In genomic region chr1:46172321-46172720, GRCh38 we compare ENCODE assay signal across 26 cellular contexts. TPM values are rescaled to one million over a fixed set of nuclear protein-coding genes. Genes with fewer than 3 reads are reported as not detected.
A peak's percentile ranks its signal among the peaks of the same experiment; 100 is the strongest.
DNase-seq lines count a peak whose midpoint lies in the region; ATAC-seq and TF ChIP-seq lines count a peak whose summit lies in the region.
"Had no signal": no experiment of that assay in that cellular context is flagged by ENCODE, and none has a peak within 500 bp of the region (broad histone marks: within the 10 kb centered on the region; RNA-seq: fewer than 3 reads in every experiment).

No MANE protein-coding gene starts in this region.

- intact Hi-C loops in heart left ventricle (cut with DNase I) = loop anchor here in 1 of 10 donors (10.0 kb wide), 1 partner anchor 278 kb away; no protein-coding TSS in a partner anchor
- intact Hi-C loops in right cardiac atrium (cut with DNase I) = loop anchor here in 2 of 4 donors (5.0 to 10.0 kb wide), 2 partner anchors 40 to 48 kb away; partner anchors contain the start of gene PIK3R3 (in 1 of the 2)
- intact Hi-C loops in vagina (cut with DNase I) = no loop called here

- no peaks in the 10 kb centered on the region for H3K36me3 ChIP-seq in heart left ventricle
- H3K36me3 ChIP-seq in parathyroid adenoma (ENCODE audit: control insufficient read depth, insufficient read depth, low read length) = no peaks in the 10 kb centered on the region
- no peaks in the 10 kb centered on the region for H3K36me3 ChIP-seq in vagina
- H3K36me3 ChIP-seq in GM23248 (ENCODE audit: low read depth) = no peaks in the 10 kb centered on the region
- H3K36me3 ChIP-seq: tibial artery had no signal

- peak overlapping the region; percentile 77 for H2AFZ ChIP-seq in parathyroid adenoma
- no peak overlapping the region for H2AFZ ChIP-seq in GM23248

- TF ChIP-seq CTCF in heart left ventricle (IDR thresholded peaks at IDR 0.05) (no peak), parathyroid adenoma (IDR thresholded peaks at IDR 0.05) (no peak), vagina (IDR thresholded peaks at IDR 0.05) (no peak)

- no peaks in the 10 kb centered on the region for H4K20me1 ChIP-seq in GM23248 (ENCODE audit: insufficient read depth)

- no peak for ATAC-seq in heart left ventricle
- ATAC-seq in right cardiac atrium = no peak
- ATAC-seq in GM19351 (IDR thresholded peaks at IDR 0.05; ENCODE audit: unreplicated experiment) = no peak
- no peak for ATAC-seq in HG02852 (IDR thresholded peaks at IDR 0.05; ENCODE audit: unreplicated experiment)
- ATAC-seq: HepG2; naive thymus-derived CD4-positive, alpha-beta T cell had no signal

- H3K9me3 ChIP-seq in heart left ventricle (no peaks in the 10 kb centered on the region), right cardiac atrium (ENCODE audit: control insufficient read depth, low read length) (no peaks in the 10 kb centered on the region), parathyroid adenoma (ENCODE audit: control insufficient read depth, low read length) (no peaks in the 10 kb centered on the region), vagina (no peaks in the 10 kb centered on the region), GM23248 (ENCODE audit: low read depth) (no peaks in the 10 kb centered on the region)
- H3K9me3 ChIP-seq: tibial artery had no signal

- peak overlapping the region in 11 of 12 donors; percentile 28 to 93 (median 77) for H3K27ac ChIP-seq in heart left ventricle
- no peak overlapping the region for H3K27ac ChIP-seq in right cardiac atrium (ENCODE audit: low read length)
- peak overlapping the region; percentile 87 for H3K27ac ChIP-seq in angular gyrus (ENCODE audit: low read depth, low read length)
- peak overlapping the region; percentile 89 for H3K27ac ChIP-seq in parathyroid adenoma
- H3K27ac ChIP-seq in vagina = peak overlapping the region; percentile 36
- H3K27ac ChIP-seq in GM23248 = no peak overlapping the region
- H3K27ac ChIP-seq: tibial artery had no signal

- WGBS in heart left ventricle, 4 donors = 83 to 98% (median 93%) methylated on average over 4 of the region's 4 CpGs
- WGBS in right cardiac atrium = 83% methylated on average over 4 of the region's 4 CpGs
- WGBS in GM23248 (ENCODE audit: low coverage in 1 of 2, low lambda C conversion rate in 2 of 2, missing lambda C conversion rate in 2 of 2), 2 experiments = 91 to 93% methylated on average over 4 of the region's 4 CpGs

- TF ChIP-seq POLR2A in heart left ventricle (IDR thresholded peaks at IDR 0.05) (no peak), vagina (IDR thresholded peaks at IDR 0.05) (no peak)

- no peaks in the 10 kb centered on the region for H3K9me2 ChIP-seq in GM23248 (ENCODE audit: insufficient read depth)

- H3K27me3 ChIP-seq in heart left ventricle (peaks cover 0 to under 1% (median 0%) of the 10 kb centered on the region in 9 donors), right cardiac atrium (ENCODE audit: control insufficient read depth, insufficient read depth) (no peaks in the 10 kb centered on the region), parathyroid adenoma (ENCODE audit: control insufficient read depth, insufficient read depth, low read length) (no peaks in the 10 kb centered on the region), vagina (no peaks in the 10 kb centered on the region), GM23248 (replicated peaks; ENCODE audit: insufficient read depth) (peaks cover 4% of the 10 kb centered on the region; the same call in 1 of the 2 replicates)

- H3K4me1 ChIP-seq in heart left ventricle (peaks cover 11 to 80% (median 58%) of the 10 kb centered on the region in 12 donors), right cardiac atrium (ENCODE audit: control insufficient read depth, insufficient read depth, low read length) (peaks cover 31% of the 10 kb centered on the region), parathyroid adenoma (peaks cover 39% of the 10 kb centered on the region), vagina (peaks cover 51% of the 10 kb centered on the region), GM23248 (ENCODE audit: insufficient read depth) (peaks cover 23% of the 10 kb centered on the region)

- no peak overlapping the region for H3K4me3 ChIP-seq in heart left ventricle
- no peak overlapping the region for H3K4me3 ChIP-seq in right cardiac atrium (ENCODE audit: low read length)
- no peak overlapping the region for H3K4me3 ChIP-seq in parathyroid adenoma (ENCODE audit: low read depth, low read length)
- no peak overlapping the region for H3K4me3 ChIP-seq in vagina
- H3K4me3 ChIP-seq in GM23248 = no peak overlapping the region
- H3K4me3 ChIP-seq: tibial artery had no signal

- H3K9ac ChIP-seq in parathyroid adenoma (no peak overlapping the region), GM23248 (no peak overlapping the region)

- DNase-seq in heart left ventricle (no peak), right cardiac atrium (no peak), vagina (ENCODE audit: extremely low spot score in 2 of 2) (no peak), GM23248 (no peak)
- DNase-seq: ACHN; activated naive CD8-positive, alpha-beta T cell treated with anti-CD3 and anti-CD28 coated beads, Interleukin-2, amount 10 ng/mL, durations not matched to agents 7 days and 5 days; EL; HCEC 1CT; head of caudate nucleus; naive thymus-derived CD4-positive, alpha-beta T cell; NCI-H1694 treated with DMSO at 0.1 percent for 48 hours; NCI-H226; NCI-H774; stimulated activated CD4-positive, alpha-beta T cell treated with anti-CD3 and anti-CD28 coated beads, Interleukin-4, amount 100 ng/mL, for 24 hours; stimulated activated naive CD4-positive, alpha-beta T cell; T-helper 9 cell; tibial artery had no signal

- no peaks in the 10 kb centered on the region for H3K79me2 ChIP-seq in parathyroid adenoma
- no peaks in the 10 kb centered on the region for H3K79me2 ChIP-seq in GM23248 (ENCODE audit: insufficient read depth)

- in situ Hi-C loops in GM23248 (cut with MboI) = no loop called here

- H3K4me2 ChIP-seq in parathyroid adenoma (ENCODE audit: low read length) (no peak overlapping the region), GM23248 (ENCODE audit: unreplicated experiment) (no peak overlapping the region)

- H3F3A ChIP-seq in GM23248 (ENCODE audit: insufficient read depth) = no peaks in the 10 kb centered on the region

RNA-seq across cellular contexts. Expression of gene TSPAN1, which starts 2.6 kb away (rescaled TPM):
- 1 to 10 TPM in 5 of 9 donors, under 1 TPM in 4; 0.63 to 3.5 (median 1.1) TPM for total RNA-seq in heart left ventricle
- polyA plus RNA-seq in heart left ventricle = 1 to 10 TPM in 1 of 2 donors, under 1 TPM in 1; 0.65 to 5.5 TPM
- 1 to 10 TPM; 1.0 to 2.4 (median 1.5) TPM for total RNA-seq in right cardiac atrium
- polyA plus RNA-seq in right cardiac atrium = 1.3 TPM
- total RNA-seq in vagina = 3.9 TPM
- total RNA-seq in GM23248 (2014; rRNA removed; shearing (Covaris generic)) = not detected in 2 replicates
- 0.38 and 0.70 TPM in 2 replicates for polyA plus RNA-seq in GM23248 (2016; fragmentation: Nextera tagmentation; extraction: Ambion mirVana)
- total RNA-seq: activated naive CD8-positive, alpha-beta T cell treated with anti-CD3 and anti-CD28 coated beads, Interleukin-2, amount 10 ng/mL, durations not matched to agents 7 days and 5 days; naive thymus-derived CD4-positive, alpha-beta T cell had no signal
- polyA plus RNA-seq: naive thymus-derived CD4-positive, alpha-beta T cell had no signal

RNA-seq across cellular contexts. Expression of gene P3R3URF, which starts 4.0 kb away (rescaled TPM):
- total RNA-seq in heart left ventricle (not detected), right cardiac atrium (not detected), vagina (not detected)
- polyA plus RNA-seq in heart left ventricle (not detected), right cardiac atrium (not detected), GM23248 (2016; fragmentation: Nextera tagmentation; extraction: Ambion mirVana) (not detected in 2 replicates)
- not detected in 2 replicates for total RNA-seq in GM23248 (2014; rRNA removed; shearing (Covaris generic))
- total RNA-seq: activated naive CD8-positive, alpha-beta T cell treated with anti-CD3 and anti-CD28 coated beads, Interleukin-2, amount 10 ng/mL, durations not matched to agents 7 days and 5 days; HepG2; LHCN-M2; mesenteric fat pad; naive thymus-derived CD4-positive, alpha-beta T cell; osteoblast had no signal
- polyA plus RNA-seq: BJ; HepG2; naive thymus-derived CD4-positive, alpha-beta T cell had no signal

RNA-seq across cellular contexts. Expression of gene POMGNT1, which starts 25.9 kb away (rescaled TPM):
- total RNA-seq in heart left ventricle (100 to 1,000 TPM; 117 to 203 (median 144) TPM), right cardiac atrium (10 to 100 TPM; 82.7 to 91.1 (median 87.2) TPM), vagina (28.5 TPM)
- polyA plus RNA-seq in heart left ventricle (100 to 1,000 TPM in 1 of 2 donors, 10 to 100 TPM in 1; 85.2 to 117 TPM), right cardiac atrium (60.0 TPM), GM23248 (2016; fragmentation: Nextera tagmentation; extraction: Ambion mirVana) (57.6 and 58.9 TPM in 2 replicates)
- 79.1 and 98.6 TPM in 2 replicates for total RNA-seq in GM23248 (2014; rRNA removed; shearing (Covaris generic))

RNA-seq across cellular contexts. Expression of gene LURAP1, which starts 30.8 kb away (rescaled TPM):
- total RNA-seq in heart left ventricle = 10 to 100 TPM in 2 of 9 donors, 1 to 10 TPM in 7; 7.1 to 10.6 (median 8.9) TPM
- 10 to 100 TPM in 1 of 2 donors, 1 to 10 TPM in 1; 5.9 to 10.5 TPM for polyA plus RNA-seq in heart left ventricle
- total RNA-seq in right cardiac atrium = 1 to 10 TPM; 4.3 to 7.0 (median 5.6) TPM
- 3.8 TPM for polyA plus RNA-seq in right cardiac atrium
- 14.0 TPM for total RNA-seq in vagina
- total RNA-seq in GM23248 (2014; rRNA removed; shearing (Covaris generic)) = 2.8 and 3.3 TPM in 2 replicates
- 1.9 and 2.4 TPM in 2 replicates for polyA plus RNA-seq in GM23248 (2016; fragmentation: Nextera tagmentation; extraction: Ambion mirVana)
- polyA plus RNA-seq: naive thymus-derived CD4-positive, alpha-beta T cell had no signal

RNA-seq across cellular contexts. Expression of gene PIK3R3, which starts 39.9 kb away (rescaled TPM):
- 10 to 100 TPM; 24.6 to 54.1 (median 41.9) TPM for total RNA-seq in heart left ventricle
- 10 to 100 TPM; 11.8 to 49.0 TPM for polyA plus RNA-seq in heart left ventricle
- 10 to 100 TPM; 30.5 to 49.8 (median 38.7) TPM for total RNA-seq in right cardiac atrium
- polyA plus RNA-seq in right cardiac atrium = 20.0 TPM
- total RNA-seq in vagina = 27.0 TPM
- 0.76 and 1.9 TPM in 2 replicates for total RNA-seq in GM23248 (2014; rRNA removed; shearing (Covaris generic))
- polyA plus RNA-seq in GM23248 (2016; fragmentation: Nextera tagmentation; extraction: Ambion mirVana) = 1.3 and 1.6 TPM in 2 replicates

Comparison
In these comparisons a context has a peak if more than half of its experiments do, and no peak if none do; other contexts are left out.
1. H3K27ac ChIP-seq: peak in heart left ventricle (11 of 12), angular gyrus (single experiment), parathyroid adenoma (single experiment) and vagina (single experiment); none in right cardiac atrium (single experiment) and GM23248 (single experiment).